8 cellular contexts compared by ENCODE assay signal in genomic region chr13:114279770-114280169, GRCh38. TPM values are rescaled to one million over a fixed set of nuclear protein-coding genes. Genes with fewer than 3 reads are reported as not detected.
DNase-seq lines count a peak whose midpoint lies in the region; ATAC-seq, FAIRE-seq and TF ChIP-seq lines count a peak whose summit lies in the region.

No MANE protein-coding gene starts in this region.

- H3K27ac ChIP-seq in OCI-LY7 (ENCODE audit: low read depth, low read length, poor library complexity, severe bottlenecking), result peak overlapping the region; percentile 86
- peak overlapping the region; percentile 94 for H3K27ac ChIP-seq in effector memory CD4-positive, alpha-beta T cell (ENCODE audit: insufficient read depth, low read length, poor library complexity, severe bottlenecking)

- H3K36me3 ChIP-seq in OCI-LY7 (ENCODE audit: insufficient read depth, low read length) (peaks cover 40% of the 10 kb centered on the region), skeletal muscle satellite cell (ENCODE audit: insufficient read depth, low read length) (peaks cover 36% of the 10 kb centered on the region)
- peaks cover 2% of the 10 kb centered on the region for H3K36me3 ChIP-seq in effector memory CD4-positive, alpha-beta T cell (ENCODE audit: control insufficient read depth, insufficient read depth, low read length)

- no peak for FAIRE-seq in urothelium cell line (lab: Jason Lieb, UNC)

- no peaks in the 10 kb centered on the region for H3K9me3 ChIP-seq in OCI-LY7 (ENCODE audit: low read length)
- H3K9me3 ChIP-seq in effector memory CD4-positive, alpha-beta T cell (ENCODE audit: control insufficient read depth, low read length), result no peaks in the 10 kb centered on the region
- no peaks in the 10 kb centered on the region for H3K9me3 ChIP-seq in skeletal muscle satellite cell (replicated peaks; ENCODE audit: low read length)

- H3K9me2 ChIP-seq in OCI-LY7 (ENCODE audit: insufficient read depth, low read length), result no peaks in the 10 kb centered on the region

- no peak for ATAC-seq in HG03521 (IDR thresholded peaks at IDR 0.05; ENCODE audit: unreplicated experiment)

- POLR2A ChIA-PET in OCI-LY7 (lab: Charles Lee), result interaction anchor here (0.7 to 1.4 kb wide), 6 partner anchors 10 to 55 kb away, joined by 3 to 7 read pairs (median 3); no protein-coding TSS in a partner anchor

- CTCF ChIA-PET in OCI-LY7 (lab: Charles Lee; ENCODE audit: unreplicated experiment), result no interaction called here

- peaks cover 20% of the 10 kb centered on the region for H3K4me1 ChIP-seq in OCI-LY7 (ENCODE audit: insufficient read depth, low read length, poor library complexity, severe bottlenecking)
- H3K4me1 ChIP-seq in effector memory CD4-positive, alpha-beta T cell (ENCODE audit: control insufficient read depth, insufficient read depth, low read length, poor library complexity, severe bottlenecking), result peaks cover 18% of the 10 kb centered on the region
- peaks cover 23% of the 10 kb centered on the region for H3K4me1 ChIP-seq in skeletal muscle satellite cell (ENCODE audit: control insufficient read depth, insufficient read depth, low read length)

- no peaks in the 10 kb centered on the region for H3K27me3 ChIP-seq in effector memory CD4-positive, alpha-beta T cell (replicated peaks; ENCODE audit: control insufficient read depth, insufficient read depth, low read length, poor library complexity, severe bottlenecking)
- H3K27me3 ChIP-seq in skeletal muscle satellite cell (ENCODE audit: control insufficient read depth, insufficient read depth, low read length), result no peaks in the 10 kb centered on the region

- peak overlapping the region; percentile 96 for H3K9ac ChIP-seq in skeletal muscle satellite cell (ENCODE audit: low read depth, low read length)

- no TSS peak for BruUV-seq in OCI-LY7 (replicated peaks; lab: Mats Ljungman, UMichigan)

- H4K20me1 ChIP-seq in OCI-LY7 (ENCODE audit: insufficient read depth, low read length), result no peaks in the 10 kb centered on the region

- TF ChIP-seq CTCF in OCI-LY7 (conservative IDR thresholded peaks at IDR 0.05; ENCODE audit: low read length), result no peak

- intact Hi-C loops in OCI-LY7 (cut with micrococcal nuclease; ENCODE audit: unreplicated experiment), result loop anchor here (1.0 to 2.0 kb wide), 3 partner anchors 19 to 45 kb away; partner anchors contain the start of genes CDC16 and CHAMP1

- H3K79me2 ChIP-seq in OCI-LY7 (ENCODE audit: insufficient read depth, low read depth, low read length), result peaks cover 19% of the 10 kb centered on the region

- H3K4me2 ChIP-seq in OCI-LY7 (ENCODE audit: low read length), result peak overlapping the region; percentile 77
- H3K4me2 ChIP-seq in skeletal muscle satellite cell (ENCODE audit: low read length), result peak overlapping the region; percentile 90

- no peak overlapping the region for H2AFZ ChIP-seq in OCI-LY7 (ENCODE audit: low read length)

- peak; percentile 2 for DNase-seq in NCI-H146 (lab: John Stamatoyannopoulos, UW)
- DNase-seq in NCI-H146 treated with DMSO at 0.1 percent for 48 hours (lab: John Stamatoyannopoulos, UW; ENCODE audit: unreplicated experiment), result no peak
- peak; percentile 16 for DNase-seq in OCI-LY7 (ENCODE audit: low spot score)
- no peak for DNase-seq in effector memory CD4-positive, alpha-beta T cell
- no peak for DNase-seq in urothelium cell line (ENCODE audit: low spot score)
- DNase-seq in superior temporal gyrus (ENCODE audit: extremely low spot score), result no peak

- H3K4me3 ChIP-seq in OCI-LY7 (ENCODE audit: low read depth, low read length, poor library complexity, severe bottlenecking) (no peak overlapping the region), skeletal muscle satellite cell (ENCODE audit: low read length) (no peak overlapping the region)
- no peak overlapping the region for H3K4me3 ChIP-seq in effector memory CD4-positive, alpha-beta T cell (ENCODE audit: insufficient read depth, low read depth, low read length, poor library complexity, severe bottlenecking)

RNA-seq across cellular contexts. Expression of gene UPF3A, which starts 1.6 kb away (rescaled TPM):
- total RNA-seq in OCI-LY7 (2014; rRNA removed; shearing (Covaris generic)), result 26.2 and 27.8 TPM in 2 replicates
- total RNA-seq in OCI-LY7 (2022), result 55.4 and 62.8 TPM in 2 replicates
- 9.4 and 18.5 TPM in 2 replicates for total RNA-seq in skeletal muscle satellite cell (2012; rRNA removed)

RNA-seq across cellular contexts. Expression of gene CHAMP1, which starts 34.5 kb away (rescaled TPM):
- 12.4 and 13.6 TPM in 2 replicates for total RNA-seq in OCI-LY7 (2014; rRNA removed; shearing (Covaris generic))
- 37.9 and 42.8 TPM in 2 replicates for total RNA-seq in OCI-LY7 (2022)
- 14.4 and 19.0 TPM in 2 replicates for total RNA-seq in skeletal muscle satellite cell (2012; rRNA removed)

RNA-seq across cellular contexts. Expression of gene CDC16, which starts 45.1 kb away (rescaled TPM):
- total RNA-seq in OCI-LY7 (2014; rRNA removed; shearing (Covaris generic)), result 21.7 and 23.1 TPM in 2 replicates
- 48.7 and 54.8 TPM in 2 replicates for total RNA-seq in OCI-LY7 (2022)
- total RNA-seq in skeletal muscle satellite cell (2012; rRNA removed), result 46.6 and 55.7 TPM in 2 replicates

Comparison
In these comparisons a context has a peak if more than half of its experiments do, and no peak if none do; other contexts are left out.
1. DNase-seq: peak in NCI-H146 (single experiment) and OCI-LY7 (single experiment); none in NCI-H146 treated with DMSO at 0.1 percent for 48 hours (single experiment), effector memory CD4-positive, alpha-beta T cell (0 of 3), urothelium cell line (single experiment) and superior temporal gyrus (single experiment).